In the genomic region with DNA sequence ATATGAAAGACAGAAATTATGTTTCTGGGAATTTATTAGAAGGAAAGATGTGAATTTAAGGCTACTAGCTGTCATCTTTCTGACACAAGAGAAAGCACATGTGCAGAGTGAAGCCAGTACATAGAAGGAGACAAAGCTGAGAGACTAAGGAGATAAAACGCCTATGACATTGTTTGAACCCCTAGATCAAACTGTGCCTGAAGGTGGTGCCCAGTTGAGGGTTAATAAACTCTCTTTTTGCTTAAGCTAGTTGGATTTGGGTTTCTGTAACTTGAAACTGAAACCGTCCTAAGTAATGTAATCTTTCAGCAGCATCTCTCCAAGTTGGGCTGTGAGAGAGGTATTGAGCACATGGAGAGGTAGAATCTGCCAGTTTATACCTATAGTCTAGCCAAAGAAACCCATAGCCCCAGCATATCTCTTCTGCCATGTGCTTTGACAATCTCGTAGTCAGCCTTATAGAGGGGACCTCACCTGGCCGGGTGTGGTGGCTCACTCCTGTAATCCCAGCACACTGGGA, we compare ENCODE assay signal across 1 cellular context.
A peak's percentile ranks its signal among the peaks of the same experiment; 100 is the strongest.
TF ChIP-seq lines count a peak whose summit lies in the region.

No MANE protein-coding gene starts in this region.

TF ChIP-seq in HepG2, 621 proteins besides CTCF, POLR2A, EP300 and RAD21 (continued from another document):
- no peak for TF ChIP-seq ZXDC (CRISPR knock-in tag; IDR thresholded peaks at IDR 0.05)
- TF ChIP-seq ZNF329 (CRISPR knock-in tag; IDR thresholded peaks at IDR 0.05; ENCODE audit: low read depth) = peak; percentile 90
